ENCODE assay signal across 11 cellular contexts in genomic region chr11:111631666-111632039, GRCh38. TPM values are rescaled to one million over a fixed set of nuclear protein-coding genes. Genes with fewer than 3 reads are reported as not detected.
DNase-seq lines count a peak whose midpoint lies in the region; ATAC-seq and TF ChIP-seq lines count a peak whose summit lies in the region.
"Had no signal": no experiment of that assay in that cellular context is flagged by ENCODE, and none has a peak within 500 bp of the region (broad histone marks: within the 10 kb centered on the region; RNA-seq: fewer than 3 reads in every experiment).

No MANE protein-coding gene starts in this region.

- H3K27ac Mint-ChIP-seq in MCF 10A (ENCODE audit: low read depth, unreplicated experiment): no peak overlapping the region
- H3K27ac Mint-ChIP-seq: neural progenitor cell had no signal

- H3K4me3 Mint-ChIP-seq in MCF 10A (ENCODE audit: unreplicated experiment): no peak overlapping the region
- H3K4me3 Mint-ChIP-seq: neural progenitor cell had no signal

- H3K9me3 ChIP-seq in breast epithelium (no peaks in the 10 kb centered on the region), RWPE2 (ENCODE audit: severe bottlenecking) (no peaks in the 10 kb centered on the region), fibroblast of lung (ENCODE audit: control insufficient read depth, insufficient read depth, low read depth, low read length) (no peaks in the 10 kb centered on the region), body of pancreas (no peaks in the 10 kb centered on the region)

- H3K9ac ChIP-seq in fibroblast of lung (ENCODE audit: insufficient read depth, low read length): no peak overlapping the region
- H3K9ac ChIP-seq: neural progenitor cell had no signal

- no peaks in the 10 kb centered on the region for H3K36me3 Mint-ChIP-seq in MCF 10A (ENCODE audit: insufficient read depth, unreplicated experiment)

- in situ Hi-C loops in KBM-7 (cut with MboI; ENCODE audit: low pct_unique_long_range_greater_than_20kb, low sequenced_read_pairs): no loop called here

- WGBS in body of pancreas, 2 donors: 89 to 98% methylated on average over 3 of the region's 3 CpGs

- CTCF ChIA-PET in MCF 10A (lab: Yijun Ruan, JAX) (interaction anchor here (0.6 to 0.7 kb wide), 2 partner anchors 27 to 35 kb away, joined by 3 read pairs; no protein-coding TSS in a partner anchor), GM10248 (lab: Yijun Ruan, JAX) (interaction anchor here (0.9 to 1.3 kb wide), 2 partner anchors 20 to 27 kb away, joined by 3 to 6 read pairs; no protein-coding TSS in a partner anchor)

- H3K27me3 ChIP-seq in breast epithelium (no peaks in the 10 kb centered on the region), RWPE2 (ENCODE audit: insufficient read depth, poor library complexity, severe bottlenecking) (no peaks in the 10 kb centered on the region), fibroblast of lung (ENCODE audit: control insufficient read depth, insufficient read depth, low read length) (no peaks in the 10 kb centered on the region), body of pancreas (no peaks in the 10 kb centered on the region)
- H3K27me3 ChIP-seq: neural progenitor cell had no signal

- POLR2A ChIA-PET in MCF 10A (lab: Yijun Ruan, JAX) (interaction anchor here (1.0 to 1.6 kb wide), 2 partner anchors 11 to 134 kb away, joined by 4 to 10 read pairs; partner anchors contain the start of gene PPP2R1B), GM10248 (lab: Yijun Ruan, JAX) (no interaction called here)

- no peak overlapping the region for H3K4me3 ChIP-seq in breast epithelium
- no peak overlapping the region for H3K4me3 ChIP-seq in RWPE2 (ENCODE audit: severe bottlenecking)
- H3K4me3 ChIP-seq in fibroblast of lung (replicated peaks in 1 of 4; ENCODE audit: control extremely low read depth in 1 of 4, insufficient read depth in 1 of 4, low read depth in 3 of 4, low read length in 4 of 4): no peak overlapping the region
- no peak overlapping the region for H3K4me3 ChIP-seq in body of pancreas
- H3K4me3 ChIP-seq: neural progenitor cell had no signal

- peaks cover under 1% of the 10 kb centered on the region for H3K79me2 ChIP-seq in fibroblast of lung (ENCODE audit: control insufficient read depth, insufficient read depth, low read length)

- peaks cover 37% of the 10 kb centered on the region for H3K4me1 Mint-ChIP-seq in MCF 10A (ENCODE audit: insufficient read depth, unreplicated experiment)

- DNase-seq in MCF 10A (ENCODE audit: unreplicated experiment): peak; percentile 55
- no peak for DNase-seq in breast epithelium (ENCODE audit: low spot score in 2 of 2)
- DNase-seq in RWPE2 (ENCODE audit: low spot score): no peak
- DNase-seq in fibroblast of lung (ENCODE audit: low read depth in 2 of 2): peak; percentile 73 to 89
- DNase-seq in substantia nigra (lab: John Stamatoyannopoulos, UW): no peak
- DNase-seq in GM10248 (ENCODE audit: extremely low spot score): no peak
- no peak for DNase-seq in KBM-7
- no peak for DNase-seq in body of pancreas
- DNase-seq: NCI-H2081 had no signal

- H3K36me3 ChIP-seq in breast epithelium (no peaks in the 10 kb centered on the region), RWPE2 (ENCODE audit: low read depth) (peaks cover 7% of the 10 kb centered on the region), fibroblast of lung (ENCODE audit: control insufficient read depth, insufficient read depth, low read length) (no peaks in the 10 kb centered on the region), body of pancreas (replicated peaks in 1 of 2; ENCODE audit: insufficient read depth in 1 of 2, low read depth in 2 of 2) (peaks cover 0 to 3% of the 10 kb centered on the region in 2 donors)
- H3K36me3 ChIP-seq: neural progenitor cell had no signal

- ATAC-seq in RWPE2 (ENCODE audit: low read depth) (peak; percentile 44; the same call in 2 of the 3 replicates), body of pancreas (no peak)

- H3K4me1 ChIP-seq in breast epithelium: peaks cover 0 to 5% of the 10 kb centered on the region in 2 donors
- peaks cover 27% of the 10 kb centered on the region for H3K4me1 ChIP-seq in RWPE2 (ENCODE audit: insufficient read depth, poor library complexity, severe bottlenecking)
- H3K4me1 ChIP-seq in fibroblast of lung (ENCODE audit: control insufficient read depth, extremely low read depth, insufficient read depth, low read length): peaks cover 4% of the 10 kb centered on the region
- peaks cover 56% of the 10 kb centered on the region for H3K4me1 ChIP-seq in body of pancreas

- intact Hi-C loops in MCF 10A (cut with micrococcal nuclease): no loop called here
- intact Hi-C loops in breast epithelium (cut with DNase I; ENCODE audit: low total_unique reads): no loop called here
- intact Hi-C loops in body of pancreas (cut with DNase I): loop anchor here (10.0 kb wide), 1 partner anchor 53 kb away; no protein-coding TSS in a partner anchor

- no peaks in the 10 kb centered on the region for H4K20me1 ChIP-seq in fibroblast of lung (ENCODE audit: control insufficient read depth, extremely low read depth, insufficient read depth, low read length)

- H2AFZ ChIP-seq in fibroblast of lung (ENCODE audit: low read length): no peak overlapping the region
- H2AFZ ChIP-seq: neural progenitor cell had no signal

- no peaks in the 10 kb centered on the region for H3K9me3 Mint-ChIP-seq in MCF 10A (ENCODE audit: unreplicated experiment)
- H3K9me3 Mint-ChIP-seq: neural progenitor cell had no signal

- no TSS peak for BruUV-seq in MCF 10A (replicated peaks; lab: Mats Ljungman, UMichigan)

- H3K27ac ChIP-seq in breast epithelium (peak overlapping the region in 1 of 2 donors; percentile 21), RWPE2 (ENCODE audit: poor library complexity, severe bottlenecking) (peak overlapping the region; percentile 26), fibroblast of lung (ENCODE audit: insufficient read depth, low read length) (peak overlapping the region; percentile 40), substantia nigra (ENCODE audit: low read depth, low read length, poor library complexity, severe bottlenecking) (no peak overlapping the region), body of pancreas (peak overlapping the region in 1 of 4 donors; percentile 78)
- H3K27ac ChIP-seq: C4-2B, neural progenitor cell had no signal

- peak overlapping the region; percentile 17 for H3K4me2 ChIP-seq in fibroblast of lung (ENCODE audit: extremely low read depth, insufficient read depth, low read length)

- TF ChIP-seq CTCF in MCF 10A (IDR thresholded peaks at IDR 0.05; ENCODE audit: unreplicated experiment) (no peak), breast epithelium (IDR thresholded peaks at IDR 0.05) (no peak), RWPE2 (IDR thresholded peaks at IDR 0.05; ENCODE audit: poor library complexity, severe bottlenecking) (no peak), fibroblast of lung (conservative IDR thresholded peaks at IDR 0.05 in 1 of 2, IDR thresholded peaks at IDR 0.05 in 1 of 2; ENCODE audit: low read depth in 1 of 2, low read length in 2 of 2) (no peak), GM10248 (IDR thresholded peaks at IDR 0.05; ENCODE audit: control extremely low read depth, extremely low read depth, low read depth, missing control alignments) (no peak), body of pancreas (IDR thresholded peaks at IDR 0.05) (no peak)

- no peaks in the 10 kb centered on the region for H3K27me3 Mint-ChIP-seq in MCF 10A (ENCODE audit: insufficient read depth, unreplicated experiment)

- TF ChIP-seq POLR2A in breast epithelium (IDR thresholded peaks at IDR 0.05): no peak
- no peak for TF ChIP-seq POLR2A in body of pancreas (IDR thresholded peaks at IDR 0.05)

RNA-seq across cellular contexts. Expression of gene SIK2, which starts 29.4 kb away (rescaled TPM):
- 13.7 and 18.6 TPM in 2 replicates for total RNA-seq in MCF 10A (2022)
- 10 to 100 TPM; 19.0 to 56.6 (median 30.7) TPM for total RNA-seq in breast epithelium
- total RNA-seq in fibroblast of lung: 11.0 and 16.3 TPM in 2 replicates
- polyA plus RNA-seq in fibroblast of lung: 19.3 and 20.1 TPM in 2 replicates
- 10.0 and 14.1 TPM in 2 replicates for polyA plus RNA-seq in fibroblast of lung (2012)
- polyA minus RNA-seq in fibroblast of lung (ENCODE audit: low replicate concordance): 57.2 and 78.5 TPM in 2 replicates
- 10 to 100 TPM; 15.3 to 16.5 TPM for total RNA-seq in body of pancreas

Comparison
In these comparisons a context has a peak if more than half of its experiments do, and no peak if none do; other contexts are left out.
1. DNase-seq: peak in MCF 10A (single experiment) and fibroblast of lung (2 of 2); none in breast epithelium (0 of 2), RWPE2 (single experiment), substantia nigra (0 of 49), GM10248 (single experiment), KBM-7 (single experiment) and body of pancreas (0 of 4).